In the genomic region with DNA sequence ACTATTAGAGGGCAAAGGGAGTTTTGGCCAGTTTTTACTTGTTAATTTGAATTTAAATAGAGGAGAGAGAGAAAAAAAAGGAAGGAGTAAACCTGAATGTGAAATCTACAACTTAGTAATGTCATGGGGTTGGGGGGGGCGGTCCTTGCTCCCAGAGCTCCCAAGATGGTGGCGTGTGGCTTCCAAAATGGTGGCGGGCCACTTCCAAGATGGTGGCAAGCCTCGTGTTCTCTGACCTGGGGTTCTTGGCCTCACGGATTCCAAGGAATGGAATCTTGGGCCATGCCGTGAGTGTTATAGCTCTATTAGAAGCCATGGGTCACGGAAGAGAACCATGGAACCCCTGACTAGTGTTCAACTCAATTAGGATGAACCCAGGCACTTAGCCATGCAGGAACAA, we compare ENCODE assay signal across 2 cellular contexts.
TF ChIP-seq lines count a peak whose summit lies in the region.
"Not testable (repeated sequence)": the region's sequence is repeated elsewhere in the genome, so short reads cannot be mapped to it uniquely, and the experiment has no call there.

No MANE protein-coding gene starts in this region.

TF ChIP-seq in K562, 482 proteins besides CTCF, POLR2A, EP300 and RAD21:
- TF ChIP-seq EP400 (IDR thresholded peaks at IDR 0.05) (0 out of 2 replicates have a peak, but pooled peaks have one; percentile 13), YY1 (IDR thresholded peaks at IDR 0.05; ENCODE audit: borderline replicate concordance in 1 of 3, control insufficient read depth in 1 of 3, extremely low read depth in 1 of 3, insufficient read depth in 3 of 3, insufficient read length in 1 of 3, insufficient replicate concordance in 2 of 3, low read depth in 1 of 3, low read length in 2 of 3) (peak; percentile 33 to 88 (median 68)), TEAD4 (IDR thresholded peaks at IDR 0.05; ENCODE audit: low read length) (peak; percentile 36; the same call in 1 of the 2 replicates), ZNF644 (tag; IDR thresholded peaks at IDR 0.05; ENCODE audit: low read depth) (peak; percentile 37; the same call in 1 of the 2 replicates), TAF7 (tag; IDR thresholded peaks at IDR 0.05) (peak; percentile 55), ZNF740 (CRISPR knock-in tag; IDR thresholded peaks at IDR 0.05) (0 out of 2 replicates have a peak, but pooled peaks have one; percentile 60), THAP7 (CRISPR knock-in tag; IDR thresholded peaks at IDR 0.05) (0 out of 2 replicates have a peak, but pooled peaks have one; percentile 55), PYGO2 (tag; IDR thresholded peaks at IDR 0.05) (0 out of 2 replicates have a peak, but pooled peaks have one; percentile 30)
- TF ChIP-seq, protein P1, sequence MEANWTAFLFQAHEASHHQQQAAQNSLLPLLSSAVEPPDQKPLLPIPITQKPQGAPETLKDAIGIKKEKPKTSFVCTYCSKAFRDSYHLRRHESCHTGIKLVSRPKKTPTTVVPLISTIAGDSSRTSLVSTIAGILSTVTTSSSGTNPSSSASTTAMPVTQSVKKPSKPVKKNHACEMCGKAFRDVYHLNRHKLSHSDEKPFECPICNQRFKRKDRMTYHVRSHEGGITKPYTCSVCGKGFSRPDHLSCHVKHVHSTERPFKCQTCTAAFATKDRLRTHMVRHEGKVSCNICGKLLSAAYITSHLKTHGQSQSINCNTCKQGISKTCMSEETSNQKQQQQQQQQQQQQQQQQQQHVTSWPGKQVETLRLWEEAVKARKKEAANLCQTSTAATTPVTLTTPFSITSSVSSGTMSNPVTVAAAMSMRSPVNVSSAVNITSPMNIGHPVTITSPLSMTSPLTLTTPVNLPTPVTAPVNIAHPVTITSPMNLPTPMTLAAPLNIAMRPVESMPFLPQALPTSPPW (CRISPR knock-in tag; IDR thresholded peaks at IDR 0.05) = peak; percentile 14; the same call in 1 of the 2 replicates
- not testable (repeated sequence) for TF ChIP-seq TEAD4 (CRISPR knock-in tag; IDR thresholded peaks at IDR 0.05; ENCODE audit: borderline replicate concordance); ZNF740 (tag; IDR thresholded peaks at IDR 0.05)

TF ChIP-seq in H1, 55 proteins besides CTCF, POLR2A, EP300 and RAD21:
- peak; percentile 52; the same call in 1 of the 2 replicates for TF ChIP-seq YY1 (IDR thresholded peaks at IDR 0.05; ENCODE audit: low read depth, low read length)
